8 cellular contexts compared by ENCODE assay signal in genomic region chr3:197749315-197749600, GRCh38. TPM values are rescaled to one million over a fixed set of nuclear protein-coding genes. Genes with fewer than 3 reads are reported as not detected.
DNase-seq lines count a peak whose midpoint lies in the region; ATAC-seq, FAIRE-seq and TF ChIP-seq lines count a peak whose summit lies in the region.

No MANE protein-coding gene starts in this region.

- H3K9me3 ChIP-seq in CD8-positive, alpha-beta T cell (ENCODE audit: low read length) = no peaks in the 10 kb centered on the region
- no peaks in the 10 kb centered on the region for H3K9me3 ChIP-seq in OCI-LY3 (ENCODE audit: insufficient read depth, low read length)
- no peaks in the 10 kb centered on the region for H3K9me3 ChIP-seq in astrocyte (ENCODE audit: insufficient read depth, low read depth, low read length)
- H3K9me3 ChIP-seq in iPS-18a (ENCODE audit: control insufficient read depth, low read depth, low read length) = no peaks in the 10 kb centered on the region
- H3K9me3 ChIP-seq in spleen = no peaks in the 10 kb centered on the region

- peak; percentile 74 for ATAC-seq in CD8-positive, alpha-beta T cell
- ATAC-seq in GM19351 (IDR thresholded peaks at IDR 0.05; ENCODE audit: unreplicated experiment) = peak; percentile 36
- peak; percentile 48 for ATAC-seq in HG03354 (IDR thresholded peaks at IDR 0.05; ENCODE audit: poor library complexity, severe bottlenecking, unreplicated experiment)

- no peaks in the 10 kb centered on the region for H3K36me3 ChIP-seq in CD8-positive, alpha-beta T cell (ENCODE audit: insufficient read depth, low read length)
- no peaks in the 10 kb centered on the region for H3K36me3 ChIP-seq in OCI-LY3 (replicated peaks; ENCODE audit: low read depth, low read length)
- H3K36me3 ChIP-seq in astrocyte (ENCODE audit: insufficient read depth, low read length) = no peaks in the 10 kb centered on the region
- H3K36me3 ChIP-seq in iPS-18a (ENCODE audit: control insufficient read depth, low read depth, low read length) = no peaks in the 10 kb centered on the region
- H3K36me3 ChIP-seq in spleen = no peaks in the 10 kb centered on the region

- H3K4me2 ChIP-seq in OCI-LY3 (ENCODE audit: low read length) (peak overlapping the region; percentile 74), astrocyte (ENCODE audit: low read length) (peak overlapping the region; percentile 85)

- H3K27me3 Mint-ChIP-seq in CD8-positive, alpha-beta T cell (ENCODE audit: low read depth) = no peaks in the 10 kb centered on the region
- H3K27me3 Mint-ChIP-seq in astrocyte (ENCODE audit: low read depth, unreplicated experiment) = no peaks in the 10 kb centered on the region

- peaks cover 42% of the 10 kb centered on the region for H3K4me1 Mint-ChIP-seq in CD8-positive, alpha-beta T cell (ENCODE audit: low read depth)
- H3K4me1 Mint-ChIP-seq in astrocyte (ENCODE audit: low read depth, unreplicated experiment) = peaks cover 16% of the 10 kb centered on the region

- no peak for FAIRE-seq in astrocyte (lab: Jason Lieb, UNC)

- H3K27ac ChIP-seq in CD8-positive, alpha-beta T cell (ENCODE audit: low read depth, low read length) = peak overlapping the region; percentile 64
- H3K27ac ChIP-seq in OCI-LY3 (ENCODE audit: low read length) = peak overlapping the region; percentile 20
- H3K27ac ChIP-seq in astrocyte (ENCODE audit: low read depth, low read length) = peak overlapping the region; percentile 87
- H3K27ac ChIP-seq in iPS-18a (ENCODE audit: low read length) = no peak overlapping the region
- peak overlapping the region; percentile 93 to 98 (median 97) for H3K27ac ChIP-seq in spleen

- DNase-seq in CD8-positive, alpha-beta T cell = peak in 3 of 7 experiments; percentile 39 to 87 (median 70)
- DNase-seq in astrocyte (ENCODE audit: low read depth) (peak; percentile 62), spleen (no peak), GM19240 (ENCODE audit: insufficient read length, low spot score) (no peak)

- H3K4me3 ChIP-seq in CD8-positive, alpha-beta T cell (ENCODE audit: low read depth, low read length) = peak overlapping the region; percentile 57
- H3K4me3 ChIP-seq in OCI-LY3 (ENCODE audit: low read length) (peak overlapping the region; percentile 88), astrocyte (ENCODE audit: insufficient read depth, low read depth, low read length) (peak overlapping the region; percentile 91), iPS-18a (ENCODE audit: low read length) (peak overlapping the region; percentile 74), spleen (peak overlapping the region; percentile 70 to 94 (median 86))

- no peaks in the 10 kb centered on the region for H3K27me3 ChIP-seq in CD8-positive, alpha-beta T cell (ENCODE audit: insufficient read depth, low read length)
- H3K27me3 ChIP-seq in OCI-LY3 (ENCODE audit: low read depth, low read length) (no peaks in the 10 kb centered on the region), astrocyte (ENCODE audit: insufficient read depth, low read length) (no peaks in the 10 kb centered on the region), iPS-18a (ENCODE audit: control insufficient read depth, insufficient read depth, low read length) (peaks cover 51% of the 10 kb centered on the region), spleen (replicated peaks in 1 of 7) (no peaks in the 10 kb centered on the region)

- H2AFZ ChIP-seq in OCI-LY3 (ENCODE audit: low read depth, low read length) (peak overlapping the region; percentile 56), astrocyte (ENCODE audit: low read depth, low read length) (peak overlapping the region; percentile 95)

- intact Hi-C loops in CD8-positive, alpha-beta T cell (cut with DNase I, micrococcal nuclease) = loop anchor here (1.0 to 5.0 kb wide), 4 partner anchors 12 to 203 kb away; partner anchors contain the start of genes LRCH3 (in 2 of the 2) and RPL35A (in 1 of the 2)
- intact Hi-C loops in spleen (cut with DNase I; ENCODE audit: low total_unique reads) = no loop called here

- WGBS in spleen, 5 donors = 0 to 1% (median 0%) methylated on average over 15 to 18 of the region's 18 CpGs

- H3K27ac Mint-ChIP-seq in CD8-positive, alpha-beta T cell = peak overlapping the region; percentile 98
- peak overlapping the region; percentile 89 for H3K27ac Mint-ChIP-seq in astrocyte (ENCODE audit: unreplicated experiment)

- H4K20me1 ChIP-seq in OCI-LY3 (ENCODE audit: insufficient read depth, low read length) (peaks cover 23% of the 10 kb centered on the region), astrocyte (ENCODE audit: insufficient read depth, low read length) (peaks cover 36% of the 10 kb centered on the region)

- peak overlapping the region; percentile 96 for H3K4me3 Mint-ChIP-seq in CD8-positive, alpha-beta T cell
- H3K4me3 Mint-ChIP-seq in astrocyte (ENCODE audit: unreplicated experiment) = peak overlapping the region; percentile 93

- TF ChIP-seq POLR2A in spleen (IDR thresholded peaks at IDR 0.05) = no peak

- TF ChIP-seq CTCF in CD8-positive, alpha-beta T cell (IDR thresholded peaks at IDR 0.05) = no peak
- no peak for TF ChIP-seq CTCF in OCI-LY3 (IDR thresholded peaks at IDR 0.05; ENCODE audit: low read depth, low read length)
- no peak for TF ChIP-seq CTCF in astrocyte (IDR thresholded peaks at IDR 0.05; ENCODE audit: insufficient read depth, low read depth, low read length)
- no peak for TF ChIP-seq CTCF in spleen (IDR thresholded peaks at IDR 0.05 in 8 of 11, conservative IDR thresholded peaks at IDR 0.05 in 3 of 11)

- POLR2A ChIA-PET in CD8-positive, alpha-beta T cell (lab: Charles Lee) = interaction anchor here (0.6 to 1.5 kb wide), 6 partner anchors 12 to 151 kb away, joined by 3 to 16 read pairs (median 3); no protein-coding TSS in a partner anchor

- peaks cover 11% of the 10 kb centered on the region for H3K36me3 Mint-ChIP-seq in CD8-positive, alpha-beta T cell
- no peaks in the 10 kb centered on the region for H3K36me3 Mint-ChIP-seq in astrocyte (ENCODE audit: low read depth, unreplicated experiment)

- H3K4me1 ChIP-seq in CD8-positive, alpha-beta T cell (ENCODE audit: insufficient read depth, low read length) = peaks cover 29% of the 10 kb centered on the region
- H3K4me1 ChIP-seq in OCI-LY3 (ENCODE audit: low read length) (peaks cover 21% of the 10 kb centered on the region), astrocyte (ENCODE audit: insufficient read depth, low read length) (peaks cover 17% of the 10 kb centered on the region), iPS-18a (ENCODE audit: control insufficient read depth, low read depth, low read length) (peaks cover 9% of the 10 kb centered on the region), spleen (peaks cover 17 to 64% (median 48%) of the 10 kb centered on the region in 6 donors)

- H3K9ac ChIP-seq in OCI-LY3 (ENCODE audit: low read length) (peak overlapping the region; percentile 41), astrocyte (ENCODE audit: low read length) (peak overlapping the region; percentile 84), iPS-18a (ENCODE audit: low read length) (peak overlapping the region; percentile 28)

- H3K79me2 ChIP-seq in OCI-LY3 (ENCODE audit: low read length) = peaks cover 37% of the 10 kb centered on the region
- H3K79me2 ChIP-seq in astrocyte (ENCODE audit: insufficient read depth, low read length) = peaks cover 38% of the 10 kb centered on the region

- H3K9me3 Mint-ChIP-seq in CD8-positive, alpha-beta T cell = no peaks in the 10 kb centered on the region
- H3K9me3 Mint-ChIP-seq in astrocyte (ENCODE audit: unreplicated experiment) = no peaks in the 10 kb centered on the region

- CTCF ChIA-PET in CD8-positive, alpha-beta T cell (lab: Charles Lee) = interaction anchor here (0.8 to 1.4 kb wide), 4 partner anchors 17 to 150 kb away, joined by 3 to 4 read pairs (median 4); no protein-coding TSS in a partner anchor

RNA-seq across cellular contexts. Expression of gene FYTTD1, which starts 0.4 kb away (rescaled TPM):
- 10 to 100 TPM; 80.9 to 88.0 TPM for total RNA-seq in CD8-positive, alpha-beta T cell
- total RNA-seq in astrocyte (82.8 and 89.1 TPM in 2 replicates), spleen (10 to 100 TPM; 28.5 to 52.6 (median 42.7) TPM)
- 10 to 100 TPM; 10.9 to 15.7 (median 12.0) TPM for polyA plus RNA-seq in spleen

RNA-seq across cellular contexts. Expression of gene RUBCN, which starts 12.6 kb away (rescaled TPM):
- 10 to 100 TPM; 32.6 to 33.6 TPM for total RNA-seq in CD8-positive, alpha-beta T cell
- total RNA-seq in astrocyte (21.2 and 28.2 TPM in 2 replicates), spleen (100 to 1,000 TPM in 1 of 7 donors, 10 to 100 TPM in 6; 54.7 to 129 (median 69.6) TPM)
- 10 to 100 TPM in 2 of 3 donors, 1 to 10 TPM in 1; 7.5 to 19.5 (median 13.0) TPM for polyA plus RNA-seq in spleen

RNA-seq across cellular contexts. Expression of gene LRCH3, which starts 41.8 kb away (rescaled TPM):
- total RNA-seq in CD8-positive, alpha-beta T cell = 10 to 100 TPM; 37.1 to 39.7 TPM
- total RNA-seq in astrocyte (42.1 and 49.6 TPM in 2 replicates), spleen (10 to 100 TPM; 56.1 to 86.2 (median 68.8) TPM)
- 10 to 100 TPM in 1 of 3 donors, 1 to 10 TPM in 2; 7.7 to 13.1 (median 8.6) TPM for polyA plus RNA-seq in spleen

Comparison
In these comparisons a context has a peak if more than half of its experiments do, and no peak if none do; other contexts are left out.
1. H3K9ac ChIP-seq: peak in every context shown above with its lines; median percentile 84 in astrocyte; 41 in OCI-LY3; 28 in iPS-18a.